ENCODE assay signal across 22 cellular contexts in genomic region chr1:98813738-98814309, GRCh38.
DNase-seq lines count a peak whose midpoint lies in the region; ATAC-seq lines count a peak whose summit lies in the region.
"Had no signal": no experiment of that assay in that cellular context is flagged by ENCODE, and none has a peak within 500 bp of the region (broad histone marks: within the 10 kb centered on the region; RNA-seq: fewer than 3 reads in every experiment).

No MANE protein-coding gene starts in this region.

- peaks cover 12% of the 10 kb centered on the region in 2 donors for H3K9me3 Mint-ChIP-seq in activated naive CD4-positive, alpha-beta T cell treated with anti-CD3 and anti-CD28 coated beads, Interleukin-2, amount 50 U/mL, for 72 hours
- peaks cover 7% of the 10 kb centered on the region for H3K9me3 Mint-ChIP-seq in central memory CD8-positive, alpha-beta T cell

- H3K4me1 Mint-ChIP-seq in central memory CD8-positive, alpha-beta T cell, result peaks cover 15% of the 10 kb centered on the region

- ATAC-seq in activated naive CD4-positive, alpha-beta T cell treated with anti-CD3 and anti-CD28 coated beads, Interleukin-2, amount 50 U/mL, for 72 hours, result peak; percentile 80 to 98
- peak; percentile 50 for ATAC-seq in HG02981 (IDR thresholded peaks at IDR 0.05; ENCODE audit: unreplicated experiment)
- no peak for ATAC-seq in central memory CD8-positive, alpha-beta T cell (replicated peaks; ENCODE audit: extremely low read depth, poor library complexity, severe bottlenecking)
- ATAC-seq in HG03432 (IDR thresholded peaks at IDR 0.05; ENCODE audit: unreplicated experiment), result no peak
- ATAC-seq in HG02884 (IDR thresholded peaks at IDR 0.05; ENCODE audit: unreplicated experiment), result no peak

- DNase-seq in activated naive CD4-positive, alpha-beta T cell treated with anti-CD3 and anti-CD28 coated beads, Interleukin-2, amount 50 U/mL, for 72 hours (ENCODE audit: low spot score in 2 of 2), result peak in 1 of 2 donors; percentile 6
- no peak for DNase-seq in activated naive CD4-positive, alpha-beta T cell treated with Interleukin-2 at 50 U/mL for 16 hours
- DNase-seq in central memory CD8-positive, alpha-beta T cell (ENCODE audit: low spot score in 2 of 2), result no peak
- no peak for DNase-seq in Kasumi-1 (lab: John Stamatoyannopoulos, UW)
- DNase-seq: activated CD4-positive, alpha-beta T cell treated with anti-CD3 and anti-CD28 coated beads, Interleukin-2, amount 50 U/mL, for 48 hours; amygdala; DMS153; GOT3; mammary epithelial cell; MG63; NCI-H1417 treated with DMSO at 0.1 percent for 48 hours; NCI-H524; NK-92 treated with Interleukin-12 subunit alpha and Interleukin-12 subunit beta, amount 100 ng/mL, for 24 hours; nucleus accumbens; SHP77 treated with DMSO at 0.1 percent for 48 hours; stimulated activated CD4-positive, alpha-beta T cell treated with anti-CD3 and anti-CD28 coated beads, Interleukin-1b, Interleukin-23, amount 100 ng/mL, for 48 hours; T-cell had no signal

- peak overlapping the region in 1 of 2 donors; percentile 76 for H3K27ac Mint-ChIP-seq in activated naive CD4-positive, alpha-beta T cell treated with anti-CD3 and anti-CD28 coated beads, Interleukin-2, amount 50 U/mL, for 72 hours
- H3K27ac Mint-ChIP-seq in central memory CD8-positive, alpha-beta T cell (ENCODE audit: low read depth), result no peak overlapping the region
- H3K27ac Mint-ChIP-seq: activated T-helper 2 cell treated with anti-CD3 and anti-CD28 coated beads, Interferon-gamma antibody, Interleukin-2, Interleukin-4, amounts not matched to agents 10 μg/mL and 5 μg/mL and 100 μg/mL, durations not matched to agents 14 hours and 24 hours and 36 hours; dendritic cell treated with granulocyte-macrophage colony-stimulating factor and Interleukin-4, amounts not matched to agents 40 ng/mL and 50 ng/mL, for 4 days had no signal

- H3K36me3 Mint-ChIP-seq in activated naive CD4-positive, alpha-beta T cell treated with anti-CD3 and anti-CD28 coated beads, Interleukin-2, amount 50 U/mL, for 72 hours, result peaks cover 17 to 20% of the 10 kb centered on the region in 2 donors
- H3K36me3 Mint-ChIP-seq in central memory CD8-positive, alpha-beta T cell (ENCODE audit: insufficient read depth), result no peaks in the 10 kb centered on the region

- H3K4me3 Mint-ChIP-seq in central memory CD8-positive, alpha-beta T cell, result peak overlapping the region; percentile 9
- H3K4me3 Mint-ChIP-seq: dendritic cell treated with granulocyte-macrophage colony-stimulating factor and Interleukin-4, amounts not matched to agents 40 ng/mL and 50 ng/mL, for 4 days had no signal

- no peaks in the 10 kb centered on the region for H3K27me3 Mint-ChIP-seq in central memory CD8-positive, alpha-beta T cell
- H3K27me3 Mint-ChIP-seq: dendritic cell treated with granulocyte-macrophage colony-stimulating factor and Interleukin-4, amounts not matched to agents 40 ng/mL and 50 ng/mL, for 4 days; T-cell had no signal

Comparison
In these comparisons a context has a peak if more than half of its experiments do, and no peak if none do; other contexts are left out.
1. ATAC-seq: peak in activated naive CD4-positive, alpha-beta T cell treated with anti-CD3 and anti-CD28 coated beads, Interleukin-2, amount 50 U/mL, for 72 hours (2 of 2) and HG02981 (single experiment); none in central memory CD8-positive, alpha-beta T cell (single experiment), HG03432 (single experiment) and HG02884 (single experiment).